Comparison of ENCODE assay signal across 1 cellular context in the genomic region with DNA sequence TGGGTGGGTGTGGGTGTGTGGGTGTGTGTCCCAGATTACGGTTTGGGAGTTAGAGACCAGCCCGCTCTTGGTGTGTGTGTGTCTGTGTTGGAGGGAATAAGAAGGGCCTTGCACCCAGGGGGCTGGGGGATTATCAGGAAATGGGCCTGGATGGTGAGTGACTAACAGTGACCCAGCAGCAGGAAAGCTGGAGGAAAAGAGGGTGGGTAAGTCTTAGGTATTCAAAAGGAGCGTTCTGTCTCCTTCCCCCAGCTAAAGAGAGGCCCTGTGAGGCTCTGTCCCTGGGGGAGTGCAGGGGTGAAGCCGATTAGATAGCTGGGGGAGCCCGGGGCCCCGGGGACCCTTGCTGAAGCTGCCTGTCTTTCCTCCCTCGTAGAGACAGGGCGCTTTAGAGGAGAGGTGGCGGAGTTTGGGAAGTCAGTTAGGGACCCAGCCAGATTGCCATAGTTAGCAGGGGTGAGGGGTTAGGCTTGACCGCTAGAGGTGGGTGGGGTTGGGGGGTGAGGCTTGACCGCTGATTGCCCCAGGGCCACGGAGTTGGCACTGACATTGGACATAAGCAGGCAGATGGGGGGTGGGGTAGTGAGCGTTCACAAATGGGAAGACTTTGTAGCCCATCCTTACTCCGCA.
TF ChIP-seq lines count a peak whose summit lies in the region.

No MANE protein-coding gene starts in this region.

TF ChIP-seq in liver, 16 proteins besides CTCF, POLR2A, EP300 and RAD21 (continued from another document):
- TF ChIP-seq, protein P1, sequence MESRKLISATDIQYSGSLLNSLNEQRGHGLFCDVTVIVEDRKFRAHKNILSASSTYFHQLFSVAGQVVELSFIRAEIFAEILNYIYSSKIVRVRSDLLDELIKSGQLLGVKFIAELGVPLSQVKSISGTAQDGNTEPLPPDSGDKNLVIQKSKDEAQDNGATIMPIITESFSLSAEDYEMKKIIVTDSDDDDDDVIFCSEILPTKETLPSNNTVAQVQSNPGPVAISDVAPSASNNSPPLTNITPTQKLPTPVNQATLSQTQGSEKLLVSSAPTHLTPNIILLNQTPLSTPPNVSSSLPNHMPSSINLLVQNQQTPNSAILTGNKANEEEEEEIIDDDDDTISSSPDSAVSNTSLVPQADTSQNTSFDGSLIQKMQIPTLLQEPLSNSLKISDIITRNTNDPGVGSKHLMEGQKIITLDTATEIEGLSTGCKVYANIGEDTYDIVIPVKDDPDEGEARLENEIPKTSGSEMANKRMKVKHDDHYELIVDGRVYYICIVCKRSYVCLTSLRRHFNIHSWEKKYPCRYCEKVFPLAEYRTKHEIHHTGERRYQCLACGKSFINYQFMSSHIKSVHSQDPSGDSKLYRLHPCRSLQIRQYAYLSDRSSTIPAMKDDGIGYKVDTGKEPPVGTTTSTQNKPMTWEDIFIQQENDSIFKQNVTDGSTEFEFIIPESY (IDR thresholded peaks at IDR 0.05), result no peak
- TF ChIP-seq, protein P2, sequence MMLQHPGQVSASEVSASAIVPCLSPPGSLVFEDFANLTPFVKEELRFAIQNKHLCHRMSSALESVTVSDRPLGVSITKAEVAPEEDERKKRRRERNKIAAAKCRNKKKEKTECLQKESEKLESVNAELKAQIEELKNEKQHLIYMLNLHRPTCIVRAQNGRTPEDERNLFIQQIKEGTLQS (IDR thresholded peaks at IDR 0.05), result no peak
- no peak for TF ChIP-seq NR2F2 (IDR thresholded peaks at IDR 0.05)
- TF ChIP-seq HNF4G (IDR thresholded peaks at IDR 0.05), result no peak
- no peak for TF ChIP-seq FOXA2 (IDR thresholded peaks at IDR 0.05)
- TF ChIP-seq JUND (IDR thresholded peaks at IDR 0.05), result no peak
- peak; percentile 11 for TF ChIP-seq TAF1 (conservative IDR thresholded peaks at IDR 0.05)
- peak; percentile 70 to 77 for TF ChIP-seq RXRA (IDR thresholded peaks at IDR 0.05)
- TF ChIP-seq, protein P3, sequence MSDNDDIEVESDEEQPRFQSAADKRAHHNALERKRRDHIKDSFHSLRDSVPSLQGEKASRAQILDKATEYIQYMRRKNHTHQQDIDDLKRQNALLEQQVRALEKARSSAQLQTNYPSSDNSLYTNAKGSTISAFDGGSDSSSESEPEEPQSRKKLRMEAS (IDR thresholded peaks at IDR 0.05), result no peak
